8 cellular contexts compared by ENCODE assay signal in the genomic region with DNA sequence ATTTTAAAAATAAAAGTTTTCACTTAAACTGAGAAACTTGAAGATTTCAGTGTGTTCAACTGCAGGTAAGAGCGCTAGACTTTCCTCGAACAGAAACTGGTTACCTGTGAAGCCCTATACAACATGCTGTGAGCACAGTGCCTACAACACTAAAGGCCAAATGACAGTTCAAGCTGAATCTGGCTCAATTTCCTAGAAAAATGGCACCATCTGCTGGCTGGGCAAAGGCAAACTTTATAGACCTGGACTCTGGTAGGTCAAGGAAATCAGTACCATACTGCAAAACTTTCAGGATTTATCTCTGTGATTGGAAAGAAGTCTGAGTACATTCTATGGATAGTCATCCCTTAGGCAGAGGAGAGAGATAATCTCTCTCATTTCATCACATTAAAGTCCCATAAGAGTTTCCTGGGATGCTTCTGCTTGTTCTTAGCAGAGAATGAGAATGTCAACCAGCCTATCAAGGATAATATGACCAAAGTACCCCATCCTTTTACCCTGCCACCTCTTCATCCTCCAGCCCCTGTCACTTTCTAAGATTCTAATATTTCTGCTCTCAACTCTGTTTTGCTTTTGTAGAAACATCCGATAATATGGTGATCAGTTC. TPM values are rescaled to one million over a fixed set of nuclear protein-coding genes. Genes with fewer than 3 reads are reported as not detected.
DNase-seq lines count a peak whose midpoint lies in the region; ATAC-seq and TF ChIP-seq lines count a peak whose summit lies in the region.

No MANE protein-coding gene starts in this region.

- ATAC-seq in HG03135 (IDR thresholded peaks at IDR 0.05; ENCODE audit: unreplicated experiment) = no peak

- no peak overlapping the region for H3K27ac ChIP-seq in Karpas-422 (ENCODE audit: low read length)

- peaks cover 26% of the 10 kb centered on the region for H3K4me1 ChIP-seq in Karpas-422 (ENCODE audit: low read length)

- DNase-seq in NOMO-1 treated with DMSO at 0.1 percent for 48 hours (lab: John Stamatoyannopoulos, UW; ENCODE audit: unreplicated experiment) (peak; percentile 15), NOMO-1 treated with dmso at 0.1 percent for 144 hours (lab: John Stamatoyannopoulos, UW; ENCODE audit: unreplicated experiment) (no peak), Karpas-422 (peak; percentile 77), SK-N-DZ (ENCODE audit: low spot score) (peak; percentile 81), fibroblast of villous mesenchyme (ENCODE audit: low read depth) (peak; percentile 45), skeletal muscle cell (ENCODE audit: low read depth) (peak; percentile 5)
- DNase-seq in stimulated activated naive CD4-positive, alpha-beta T cell treated with Interleukin-2 at 50 U/mL for 16 hours (lab: John Stamatoyannopoulos, UW) = no peak

- peak; percentile 53 for TF ChIP-seq CTCF in fibroblast of villous mesenchyme (IDR thresholded peaks at IDR 0.05; ENCODE audit: insufficient read depth, low read depth, low read length)

- no peak overlapping the region for H3K4me3 ChIP-seq in Karpas-422 (ENCODE audit: low read length)
- H3K4me3 ChIP-seq in fibroblast of villous mesenchyme (ENCODE audit: low read depth, low read length) = no peak overlapping the region
- no peak overlapping the region for H3K4me3 ChIP-seq in skeletal muscle cell (ENCODE audit: low read depth, low read length)

- no peaks in the 10 kb centered on the region for H3K9me2 ChIP-seq in Karpas-422 (replicated peaks; ENCODE audit: insufficient read depth, low read length)

- H3K79me2 ChIP-seq in Karpas-422 (ENCODE audit: low read length) = no peaks in the 10 kb centered on the region

- H4K20me1 ChIP-seq in Karpas-422 (ENCODE audit: insufficient read depth, low read depth, low read length) = no peaks in the 10 kb centered on the region

- no peak overlapping the region for H2AFZ ChIP-seq in Karpas-422 (ENCODE audit: low read length)

- no peak overlapping the region for H3K4me2 ChIP-seq in Karpas-422 (ENCODE audit: low read depth, low read length, poor library complexity, severe bottlenecking)

- no peak overlapping the region for H3K9ac ChIP-seq in Karpas-422 (ENCODE audit: low read length)

- no peaks in the 10 kb centered on the region for H3K9me3 ChIP-seq in Karpas-422 (ENCODE audit: low read length)

- no peaks in the 10 kb centered on the region for H3K27me3 ChIP-seq in Karpas-422 (ENCODE audit: low read length)

- H3K36me3 ChIP-seq in Karpas-422 (ENCODE audit: insufficient read depth, low read length) = no peaks in the 10 kb centered on the region

RNA-seq across cellular contexts. Expression of gene FOXB2, which starts 31.8 kb away (rescaled TPM):
- not detected in 2 replicates for total RNA-seq in Karpas-422 (2014; rRNA removed; shearing (Covaris generic); ENCODE audit: low replicate concordance)
- not detected in 2 replicates for polyA plus RNA-seq in SK-N-DZ (2014; cell fraction: cytosol; rRNA removed)
- not detected in 2 replicates for polyA plus RNA-seq in SK-N-DZ (2014; cell fraction: nucleus; rRNA removed)
- not detected in 2 replicates for total RNA-seq in fibroblast of villous mesenchyme

Comparison
In these comparisons a context has a peak if more than half of its experiments do, and no peak if none do; other contexts are left out.
1. DNase-seq: peak in NOMO-1 treated with DMSO at 0.1 percent for 48 hours (single experiment), Karpas-422 (single experiment), SK-N-DZ (single experiment), fibroblast of villous mesenchyme (single experiment) and skeletal muscle cell (single experiment); none in NOMO-1 treated with dmso at 0.1 percent for 144 hours (single experiment) and stimulated activated naive CD4-positive, alpha-beta T cell treated with Interleukin-2 at 50 U/mL for 16 hours (single experiment).